18 cellular contexts compared by ENCODE assay signal in the genomic region with DNA sequence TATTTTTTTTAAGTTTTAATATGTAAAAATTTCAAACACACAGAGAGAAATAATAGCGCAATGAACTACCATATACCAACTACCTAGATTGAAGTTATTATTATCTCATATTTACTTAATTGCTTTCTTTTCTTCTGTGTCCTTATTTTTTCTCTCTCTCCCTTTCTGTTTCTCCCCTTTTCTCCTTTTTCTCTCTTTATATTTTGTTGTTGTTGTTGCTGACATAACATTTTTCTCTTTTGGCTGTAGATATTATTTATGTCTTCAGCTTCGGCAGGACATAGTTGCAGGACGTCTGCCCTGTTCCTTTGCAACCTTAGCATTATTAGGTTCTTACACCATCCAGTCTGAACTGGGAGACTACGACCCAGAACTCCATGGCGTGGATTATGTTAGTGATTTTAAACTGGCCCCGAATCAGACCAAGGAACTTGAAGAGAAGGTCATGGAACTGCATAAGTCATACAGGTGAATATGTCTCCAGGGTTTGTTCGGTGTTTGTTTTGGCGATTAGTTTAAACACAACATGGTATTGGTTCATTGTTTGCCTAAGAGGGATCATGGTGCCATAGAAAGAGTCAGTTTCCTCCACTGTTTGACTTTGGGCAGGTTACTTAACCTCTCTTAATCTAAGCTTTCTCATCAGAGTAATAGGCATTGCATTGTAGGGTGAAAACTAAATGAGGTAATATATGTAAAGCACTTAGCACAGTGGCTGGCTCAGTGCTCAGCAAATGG.
DNase-seq lines count a peak whose midpoint lies in the region; ATAC-seq, FAIRE-seq and TF ChIP-seq lines count a peak whose summit lies in the region.
"Had no signal": no experiment of that assay in that cellular context is flagged by ENCODE, and none has a peak within 500 bp of the region (broad histone marks: within the 10 kb centered on the region; RNA-seq: fewer than 3 reads in every experiment).

No MANE protein-coding gene starts in this region.

- H3K4me1 ChIP-seq in upper lobe of right lung, result no peaks in the 10 kb centered on the region
- H3K4me1 ChIP-seq: Peyer's patch, SJCRH30 had no signal

- no peak for ATAC-seq in activated T-cell treated with anti-CD3 and anti-CD28 coated beads, Interleukin-2, amount 50 U/mL, for 72 hours (replicated peaks in 1 of 2)
- ATAC-seq in upper lobe of right lung, result peak; percentile 17
- no peak for ATAC-seq in HG03280 (IDR thresholded peaks at IDR 0.05; ENCODE audit: unreplicated experiment)

- H3K27me3 ChIP-seq in upper lobe of right lung, result no peaks in the 10 kb centered on the region
- H3K27me3 ChIP-seq: Peyer's patch, SJCRH30 had no signal

- no peak overlapping the region for H3K27ac ChIP-seq in upper lobe of right lung
- H3K27ac ChIP-seq: Peyer's patch, SJCRH30 had no signal

- no peaks in the 10 kb centered on the region for H3K4me1 Mint-ChIP-seq in activated T-cell treated with anti-CD3 and anti-CD28 coated beads, Interleukin-2, amount 50 U/mL, for 72 hours (ENCODE audit: low read depth)
- H3K4me1 Mint-ChIP-seq in immature natural killer cell, result peaks cover 17 to 21% of the 10 kb centered on the region in 2 donors

- intact Hi-C loops in upper lobe of right lung (cut with DNase I), result no loop called here

- no peak for DNase-seq in activated T-cell treated with anti-CD3 and anti-CD28 coated beads, Interleukin-2, amount 50 U/mL, for 72 hours
- DNase-seq in activated T-cell treated with anti-CD3 and anti-CD28 coated beads for 4 hours (no peak), immature natural killer cell (no peak), upper lobe of right lung (no peak), Kasumi-1 (lab: John Stamatoyannopoulos, UW) (no peak)
- DNase-seq: CD4-positive, CD25-positive, alpha-beta regulatory T cell; COR-L47; DMS79; MV-4-11; NCI-H1694; NCI-H2081 treated with DMSO at 0.1 percent for 48 hours; NCI-H446; NCI-H526; Peyer's patch; SJCRH30 had no signal

- no peak overlapping the region for H3K4me3 Mint-ChIP-seq in activated T-cell treated with anti-CD3 and anti-CD28 coated beads, Interleukin-2, amount 50 U/mL, for 72 hours
- no peak overlapping the region for H3K4me3 Mint-ChIP-seq in immature natural killer cell
- H3K4me3 Mint-ChIP-seq: CD4-positive, CD25-positive, alpha-beta regulatory T cell had no signal

- peaks cover 9% of the 10 kb centered on the region for H3K36me3 ChIP-seq in upper lobe of right lung

- H3K36me3 Mint-ChIP-seq in activated T-cell treated with anti-CD3 and anti-CD28 coated beads, Interleukin-2, amount 50 U/mL, for 72 hours (ENCODE audit: insufficient read depth in 2 of 2), result peaks cover 2% of the 10 kb centered on the region in 2 donors
- H3K36me3 Mint-ChIP-seq in immature natural killer cell, result peaks cover 0 to 12% (median 6%) of the 10 kb centered on the region in 3 donors

- H3K27ac Mint-ChIP-seq in activated T-cell treated with anti-CD3 and anti-CD28 coated beads, Interleukin-2, amount 50 U/mL, for 72 hours, result peak overlapping the region; percentile 47
- H3K27ac Mint-ChIP-seq in immature natural killer cell, result peak overlapping the region in 5 of 6 donors; percentile 35 to 75 (median 47)

- no peak for TF ChIP-seq CTCF in upper lobe of right lung (IDR thresholded peaks at IDR 0.05)

- H3K27me3 Mint-ChIP-seq in activated T-cell treated with anti-CD3 and anti-CD28 coated beads, Interleukin-2, amount 50 U/mL, for 72 hours (ENCODE audit: low read depth), result no peaks in the 10 kb centered on the region
- H3K27me3 Mint-ChIP-seq in immature natural killer cell (ENCODE audit: low read depth in 3 of 3), result peaks cover 0 to 2% (median 0%) of the 10 kb centered on the region in 3 donors
- H3K27me3 Mint-ChIP-seq: CD4-positive, CD25-positive, alpha-beta regulatory T cell had no signal

- FAIRE-seq in G401.6 (lab: Jason Lieb, UNC), result peak; percentile 17
- FAIRE-seq: A204.1 had no signal

- H3K4me3 ChIP-seq in upper lobe of right lung, result no peak overlapping the region
- H3K4me3 ChIP-seq: Peyer's patch, SJCRH30 had no signal

- H3K9me3 ChIP-seq in upper lobe of right lung, result no peaks in the 10 kb centered on the region
- H3K9me3 ChIP-seq: Peyer's patch, SJCRH30 had no signal

- no peaks in the 10 kb centered on the region for H3K9me3 Mint-ChIP-seq in activated T-cell treated with anti-CD3 and anti-CD28 coated beads, Interleukin-2, amount 50 U/mL, for 72 hours
- no peaks in the 10 kb centered on the region for H3K9me3 Mint-ChIP-seq in immature natural killer cell
- H3K9me3 Mint-ChIP-seq: CD4-positive, CD25-positive, alpha-beta regulatory T cell had no signal
